ENCODE assay signal across 10 cellular contexts in the genomic region with DNA sequence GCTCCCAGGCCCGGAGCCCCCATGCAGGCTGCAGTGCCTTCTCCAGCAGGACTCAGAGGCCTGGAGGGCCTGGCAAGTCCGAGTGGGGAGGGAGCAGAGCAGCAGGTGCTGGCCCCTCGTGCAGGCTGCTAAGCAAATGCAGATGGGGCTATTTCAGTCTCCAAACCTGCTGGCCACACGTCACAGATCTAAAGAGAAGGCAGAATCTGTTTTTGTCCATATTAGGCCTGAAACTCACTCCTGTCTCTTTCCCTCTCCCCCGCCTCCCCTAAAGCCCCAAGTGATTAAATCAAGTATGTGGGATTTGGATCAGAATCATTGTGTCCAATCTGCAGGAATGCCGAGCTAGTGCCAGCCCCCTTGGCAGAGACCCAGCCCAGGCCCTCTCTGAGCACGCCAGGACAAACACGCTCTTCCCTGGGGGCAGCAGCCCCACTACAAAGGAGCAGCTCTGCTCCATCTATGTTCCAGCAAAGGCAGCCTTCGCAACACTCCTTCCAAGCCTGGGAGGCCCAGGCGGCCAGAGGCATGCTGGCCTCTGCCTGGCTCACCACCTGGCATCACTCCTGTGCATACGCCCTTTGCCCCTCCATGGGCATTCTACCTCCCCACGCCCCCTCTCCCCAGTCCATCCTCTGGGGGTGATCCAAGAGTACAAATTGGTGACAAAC. TPM values are rescaled to one million over a fixed set of nuclear protein-coding genes. Genes with fewer than 3 reads are reported as not detected.
DNase-seq lines count a peak whose midpoint lies in the region; ATAC-seq, FAIRE-seq and TF ChIP-seq lines count a peak whose summit lies in the region.
"Had no signal": no experiment of that assay in that cellular context is flagged by ENCODE, and none has a peak within 500 bp of the region (broad histone marks: within the 10 kb centered on the region; RNA-seq: fewer than 3 reads in every experiment).

No MANE protein-coding gene starts in this region.

- intact Hi-C loops in HepG2 (cut with micrococcal nuclease; ENCODE audit: unreplicated experiment) = no loop called here

- no peak overlapping the region for H3K4me3 ChIP-seq in liver (ENCODE audit: low read depth in 1 of 3, low read length in 3 of 3)
- H3K4me3 ChIP-seq in HepG2 (replicated peaks in 1 of 3; ENCODE audit: insufficient read depth in 1 of 3, low read depth in 2 of 3, low read length in 3 of 3) = no peak overlapping the region

- POLR2A ChIA-PET in HepG2 (lab: Yijun Ruan, JAX) = interaction anchor here (0.9 kb wide), 1 partner anchor 9 kb away, joined by 3 read pairs; no protein-coding TSS in a partner anchor

- H3K4me1 ChIP-seq in liver (ENCODE audit: control insufficient read depth in 4 of 4, insufficient read depth in 4 of 4, low read length in 3 of 4) = peaks cover 4 to 18% (median 15%) of the 10 kb centered on the region in 4 donors
- peaks cover 15% of the 10 kb centered on the region for H3K4me1 ChIP-seq in HepG2 (ENCODE audit: insufficient read depth, low read length)

- DNase-seq in HepG2 (ENCODE audit: low spot score) = no peak
- peak; percentile 99 for DNase-seq in fibroblast of peridontal ligament (ENCODE audit: extremely low read depth)
- DNase-seq in myocyte (ENCODE audit: low read depth) = peak; percentile 93
- no peak for DNase-seq in NCI-H510A (lab: John Stamatoyannopoulos, UW)
- DNase-seq in KG1 (lab: John Stamatoyannopoulos, UW) = no peak
- no peak for DNase-seq in NCI-H1417 treated with DMSO at 0.1 percent for 48 hours (lab: John Stamatoyannopoulos, UW)
- DNase-seq: AML-193 had no signal

- BruUV-seq in HepG2 (replicated peaks; lab: Mats Ljungman, UMichigan) = no TSS peak

- no peak for TF ChIP-seq CTCF in liver (IDR thresholded peaks at IDR 0.05; ENCODE audit: low read depth, low read length, missing input control)
- no peak for TF ChIP-seq CTCF in HepG2 (CRISPR knock-in tag; IDR thresholded peaks at IDR 0.05)

- in situ Hi-C loops in HepG2 (cut with HindIII; ENCODE audit: extremely low pct_ligation_motif_present, low pct_unique_long_range_greater_than_20kb) = no loop called here

- H3K9ac ChIP-seq in liver (ENCODE audit: low read depth in 1 of 2, low read length in 2 of 2) = no peak overlapping the region
- no peak overlapping the region for H3K9ac ChIP-seq in HepG2 (ENCODE audit: insufficient read depth, low read depth, low read length)

- H3K79me2 ChIP-seq in HepG2 (ENCODE audit: insufficient read depth, low read length) = no peaks in the 10 kb centered on the region

- ATAC-seq in HepG2 = no peak
- no peak for ATAC-seq in activated CD4-positive, CD25-positive, alpha-beta regulatory T cell treated with anti-CD3 and anti-CD28 coated beads, Interleukin-2, amount 50 U/mL, for 24 hours

- peak overlapping the region in 1 of 2 donors; percentile 38 for H3K27ac ChIP-seq in liver (ENCODE audit: low read depth in 1 of 2, low read length in 2 of 2)
- H3K27ac ChIP-seq in HepG2 (ENCODE audit: extremely low read length, insufficient read depth, low read length) = no peak overlapping the region
- H3K27ac ChIP-seq: HL-60 had no signal

- FAIRE-seq in HepG2 (lab: Jason Lieb, UNC) = no peak

- TF ChIP-seq EP300 in HepG2 (IDR thresholded peaks at IDR 0.05; ENCODE audit: low read depth in 2 of 2, low read length in 2 of 2) = no peak
- no peak for TF ChIP-seq EP300 in HepG2 (CRISPR knock-in tag; IDR thresholded peaks at IDR 0.05; ENCODE audit: borderline replicate concordance)

- no peaks in the 10 kb centered on the region for H4K20me1 ChIP-seq in HepG2 (ENCODE audit: insufficient read depth, low read length)

- H2AFZ ChIP-seq in HepG2 (ENCODE audit: low read length) = no peak overlapping the region

- no peak for TF ChIP-seq POLR2A in HepG2 (IDR thresholded peaks at IDR 0.05; ENCODE audit: insufficient read depth in 1 of 2, low read depth in 2 of 2, low read length in 2 of 2)

- TF ChIP-seq RAD21 in liver (IDR thresholded peaks at IDR 0.05) (peak in 1 of 2 donors; percentile 55), HepG2 (CRISPR knock-in tag; IDR thresholded peaks at IDR 0.05) (no peak)

- CTCF ChIA-PET in HepG2 (lab: Yijun Ruan, JAX; ENCODE audit: low intra/inter-chr PET ratio, low total read pairs) = no interaction called here

- H3K9me3 ChIP-seq in liver (ENCODE audit: control insufficient read depth in 4 of 4, low read length in 3 of 4) = no peaks in the 10 kb centered on the region
- no peaks in the 10 kb centered on the region for H3K9me3 ChIP-seq in HepG2 (ENCODE audit: low read length)

- 59% methylated on average over 12 of the region's 12 CpGs for WGBS in liver
- 96% methylated on average over 10 of the region's 12 CpGs for WGBS in HepG2 (ENCODE audit: low lambda C conversion rate)

- H3K36me3 ChIP-seq in liver (ENCODE audit: control insufficient read depth in 4 of 4, insufficient read depth in 3 of 4, low read depth in 1 of 4, low read length in 3 of 4) (peaks cover 5 to 37% (median 28%) of the 10 kb centered on the region in 4 donors), HepG2 (replicated peaks in 1 of 2; ENCODE audit: control insufficient read depth in 1 of 2, insufficient read depth in 2 of 2, low read length in 2 of 2) (peaks cover 6 to 25% of the 10 kb centered on the region in 2 experiments; a peak in 3 of 5 replicates)

- H3K4me2 ChIP-seq in HepG2 (ENCODE audit: low read depth, low read length) = no peak overlapping the region

- H3K27me3 ChIP-seq in liver (ENCODE audit: control insufficient read depth in 4 of 4, insufficient read depth in 4 of 4, low read length in 3 of 4) = no peaks in the 10 kb centered on the region
- no peaks in the 10 kb centered on the region for H3K27me3 ChIP-seq in HepG2 (ENCODE audit: control insufficient read depth in 1 of 2, insufficient read depth in 2 of 2, low read length in 2 of 2)

TF ChIP-seq in HepG2, 621 proteins besides CTCF, POLR2A, EP300 and RAD21 (continues in another document):
- TF ChIP-seq TOPORS (CRISPR knock-in tag; IDR thresholded peaks at IDR 0.05) = no peak
- no peak for TF ChIP-seq GPN1 (CRISPR knock-in tag; IDR thresholded peaks at IDR 0.05; ENCODE audit: borderline replicate concordance)

RNA-seq across cellular contexts. Expression of a gene that starts 26.5 kb away (rescaled TPM):
- total RNA-seq in liver (100 to 1,000 TPM; 178 to 693 TPM), HepG2 (2016; rRNA removed; fragmentation: Illumina TruSeq; extraction: Trizol) (2,153 and 2,707 TPM in 2 replicates), myocyte (403 and 405 TPM in 2 replicates)
- polyA plus RNA-seq in liver (100 to 1,000 TPM; 446 to 928 TPM), HepG2 (2011; rRNA removed) (1,417 and 1,531 TPM in 2 replicates)
- 3,399 and 3,946 TPM in 2 replicates for total RNA-seq in HepG2 (2016; cell fraction: cytosol; rRNA removed; fragmentation: Illumina TruSeq; extraction: Trizol; ENCODE audit: low read depth)
- total RNA-seq in HepG2 (2016; cell fraction: insoluble cytoplasmic fraction; rRNA removed; fragmentation: Illumina TruSeq; extraction: Trizol) = 2,233 and 2,738 TPM in 2 replicates
- 4,869 and 5,089 TPM in 2 replicates for total RNA-seq in HepG2 (2016; cell fraction: membrane; rRNA removed; fragmentation: Illumina TruSeq; extraction: Trizol)
- total RNA-seq in HepG2 (2016; cell fraction: nucleus; rRNA removed; fragmentation: Illumina TruSeq; extraction: Trizol) = 939 and 964 TPM in 2 replicates
- 1,474 and 2,087 TPM in 2 replicates for polyA plus RNA-seq in HepG2 (2011; cell fraction: cytosol; rRNA removed)
- polyA plus RNA-seq in HepG2 (2011; cell fraction: nucleus; rRNA removed) = 305 and 370 TPM in 2 replicates
- polyA plus RNA-seq in HepG2 (2012) = 1,992 and 2,004 TPM in 2 replicates
- polyA plus RNA-seq in HepG2 (2016; cell fraction: cytosol; fragmentation: Illumina TruSeq; extraction: Trizol; ENCODE audit: low read depth) = 4,970 and 5,082 TPM in 2 replicates
- polyA plus RNA-seq in HepG2 (2016; cell fraction: insoluble cytoplasmic fraction; fragmentation: Illumina TruSeq; extraction: Trizol; ENCODE audit: low read depth) = 3,334 and 3,710 TPM in 2 replicates
- 5,948 and 6,204 TPM in 2 replicates for polyA plus RNA-seq in HepG2 (2016; cell fraction: membrane; fragmentation: Illumina TruSeq; extraction: Trizol; ENCODE audit: low read depth)
- 1,777 and 1,903 TPM in 2 replicates for polyA plus RNA-seq in HepG2 (2016; cell fraction: nucleus; fragmentation: Illumina TruSeq; extraction: Trizol; ENCODE audit: insufficient read depth, low read depth)
- polyA minus RNA-seq in HepG2 (2011; rRNA and poly(A)+ RNA removed; ENCODE audit: low replicate concordance) = 284 and 635 TPM in 2 replicates
- 320 and 336 TPM in 2 replicates for polyA minus RNA-seq in HepG2 (2011; cell fraction: cytosol; rRNA and poly(A)+ RNA removed)
- polyA minus RNA-seq in HepG2 (2011; cell fraction: nucleus; rRNA and poly(A)+ RNA removed) = 339 and 420 TPM in 2 replicates
- 1,608 TPM for polyA plus RNA-seq in myocyte (2012)

RNA-seq across cellular contexts. Expression of a gene that starts 26.7 kb away (rescaled TPM):
- 10 to 100 TPM in 1 of 2 donors, 1 to 10 TPM in 1; 3.2 to 14.3 TPM for total RNA-seq in liver
- polyA plus RNA-seq in liver = 1 to 10 TPM; 1.6 to 1.8 TPM
- 4.9 and 5.6 TPM in 2 replicates for total RNA-seq in HepG2 (2016; rRNA removed; fragmentation: Illumina TruSeq; extraction: Trizol)
- 1.4 and 2.4 TPM in 2 replicates for total RNA-seq in HepG2 (2016; cell fraction: cytosol; rRNA removed; fragmentation: Illumina TruSeq; extraction: Trizol; ENCODE audit: low read depth)
- 4.9 and 5.0 TPM in 2 replicates for total RNA-seq in HepG2 (2016; cell fraction: insoluble cytoplasmic fraction; rRNA removed; fragmentation: Illumina TruSeq; extraction: Trizol)
- total RNA-seq in HepG2 (2016; cell fraction: membrane; rRNA removed; fragmentation: Illumina TruSeq; extraction: Trizol) = 1.9 and 2.3 TPM in 2 replicates
- 19.3 and 22.0 TPM in 2 replicates for total RNA-seq in HepG2 (2016; cell fraction: nucleus; rRNA removed; fragmentation: Illumina TruSeq; extraction: Trizol)
- polyA plus RNA-seq in HepG2 (2011; rRNA removed) = 6.1 and 7.6 TPM in 2 replicates
- 1.7 and 1.8 TPM in 2 replicates for polyA plus RNA-seq in HepG2 (2011; cell fraction: cytosol; rRNA removed)
- 24.5 and 26.0 TPM in 2 replicates for polyA plus RNA-seq in HepG2 (2011; cell fraction: nucleus; rRNA removed)
- 5.0 and 5.3 TPM in 2 replicates for polyA plus RNA-seq in HepG2 (2012)
- 0.43 and 0.66 TPM in 2 replicates for polyA plus RNA-seq in HepG2 (2016; cell fraction: cytosol; fragmentation: Illumina TruSeq; extraction: Trizol; ENCODE audit: low read depth)
- 2.1 and 3.1 TPM in 2 replicates for polyA plus RNA-seq in HepG2 (2016; cell fraction: insoluble cytoplasmic fraction; fragmentation: Illumina TruSeq; extraction: Trizol; ENCODE audit: low read depth)
- 1.2 and 1.3 TPM in 2 replicates for polyA plus RNA-seq in HepG2 (2016; cell fraction: membrane; fragmentation: Illumina TruSeq; extraction: Trizol; ENCODE audit: low read depth)
- polyA plus RNA-seq in HepG2 (2016; cell fraction: nucleus; fragmentation: Illumina TruSeq; extraction: Trizol; ENCODE audit: insufficient read depth, low read depth) = 18.3 and 20.6 TPM in 2 replicates
- polyA minus RNA-seq in HepG2 (2011; rRNA and poly(A)+ RNA removed; ENCODE audit: low replicate concordance) = 6.2 and 10.3 TPM in 2 replicates
- polyA minus RNA-seq in HepG2 (2011; cell fraction: cytosol; rRNA and poly(A)+ RNA removed) = 1.2 and 2.4 TPM in 2 replicates
- polyA minus RNA-seq in HepG2 (2011; cell fraction: nucleus; rRNA and poly(A)+ RNA removed) = 26.0 and 33.4 TPM in 2 replicates
- total RNA-seq in myocyte = 3.7 and 4.9 TPM in 2 replicates
- 5.7 TPM for polyA plus RNA-seq in myocyte (2012)

Comparison
In these comparisons a context has a peak if more than half of its experiments do, and no peak if none do; other contexts are left out.
1. DNase-seq: peak in fibroblast of peridontal ligament (single experiment) and myocyte (single experiment); none in HepG2 (single experiment), NCI-H510A (single experiment), KG1 (single experiment) and NCI-H1417 treated with DMSO at 0.1 percent for 48 hours (single experiment).